9 cellular contexts compared by ENCODE assay signal in genomic region chr1:224747578-224747977, GRCh38.
DNase-seq lines count a peak whose midpoint lies in the region; ATAC-seq and TF ChIP-seq lines count a peak whose summit lies in the region.
"Had no signal": no experiment of that assay in that cellular context is flagged by ENCODE, and none has a peak within 500 bp of the region (broad histone marks: within the 10 kb centered on the region; RNA-seq: fewer than 3 reads in every experiment).

No MANE protein-coding gene starts in this region.

- WGBS in ovary, 3 donors: 29 to 36% (median 30%) methylated on average over 4 of the region's 4 CpGs
- WGBS in sigmoid colon, 2 donors: 35 to 42% methylated on average over 4 of the region's 4 CpGs

- H3K9me3 ChIP-seq in Loucy (ENCODE audit: insufficient read depth, low read depth, low read length) (no peaks in the 10 kb centered on the region), ovary (no peaks in the 10 kb centered on the region), sigmoid colon (no peaks in the 10 kb centered on the region)
- H3K9me3 ChIP-seq: esophagus squamous epithelium had no signal

- no peak for TF ChIP-seq EP300 in ovary (IDR thresholded peaks at IDR 0.05)
- TF ChIP-seq EP300 in sigmoid colon (IDR thresholded peaks at IDR 0.05): no peak

- H3K4me3 ChIP-seq in Loucy (ENCODE audit: low read length, poor library complexity, severe bottlenecking): peak overlapping the region; percentile 47
- H3K4me3 ChIP-seq in ovary: no peak overlapping the region
- no peak overlapping the region for H3K4me3 ChIP-seq in sigmoid colon
- H3K4me3 ChIP-seq in H7 (ENCODE audit: insufficient read depth, low read depth, low read length): no peak overlapping the region
- H3K4me3 ChIP-seq: esophagus squamous epithelium had no signal

- H3K36me3 ChIP-seq in Loucy (ENCODE audit: insufficient read depth, low read length) (no peaks in the 10 kb centered on the region), ovary (no peaks in the 10 kb centered on the region), sigmoid colon (no peaks in the 10 kb centered on the region), H7 (replicated peaks; ENCODE audit: control insufficient read depth, insufficient read depth, low read length) (no peaks in the 10 kb centered on the region)
- H3K36me3 ChIP-seq: esophagus squamous epithelium had no signal

- DNase-seq in ELR (ENCODE audit: low read depth): peak; percentile 60
- peak; percentile 37 for DNase-seq in epidermal melanocyte (ENCODE audit: insufficient read length, low spot score)
- DNase-seq in ovary: no peak
- no peak for DNase-seq in sigmoid colon
- no peak for DNase-seq in H7
- DNase-seq in NCI-H748 (lab: John Stamatoyannopoulos, UW; ENCODE audit: unreplicated experiment): no peak
- DNase-seq: esophagus squamous epithelium had no signal

- intact Hi-C loops in ovary (cut with DNase I): no loop called here
- intact Hi-C loops in sigmoid colon (cut with DNase I): no loop called here

- H2AFZ ChIP-seq in Loucy (ENCODE audit: low read length): peak overlapping the region; percentile 4; the same call in 1 of the 2 replicates

- H3K4me2 ChIP-seq in Loucy (ENCODE audit: low read depth, low read length, poor library complexity, severe bottlenecking): peak overlapping the region; percentile 80

- no peaks in the 10 kb centered on the region for H3K9me2 ChIP-seq in Loucy (replicated peaks; ENCODE audit: low read depth, low read length)

- peak; percentile 38 for ATAC-seq in GM21576 (IDR thresholded peaks at IDR 0.05; ENCODE audit: unreplicated experiment)

- H3K27me3 ChIP-seq in Loucy (ENCODE audit: insufficient read depth, low read length, poor library complexity, severe bottlenecking): no peaks in the 10 kb centered on the region
- no peaks in the 10 kb centered on the region for H3K27me3 ChIP-seq in ovary
- no peaks in the 10 kb centered on the region for H3K27me3 ChIP-seq in sigmoid colon
- H3K27me3 ChIP-seq in H7 (ENCODE audit: control insufficient read depth, insufficient read depth, low read length): no peaks in the 10 kb centered on the region
- H3K27me3 ChIP-seq: esophagus squamous epithelium had no signal

- peaks cover 59% of the 10 kb centered on the region for H3K4me1 ChIP-seq in Loucy (ENCODE audit: insufficient read depth, low read length, poor library complexity, severe bottlenecking)
- H3K4me1 ChIP-seq in ovary (ENCODE audit: insufficient read depth): no peaks in the 10 kb centered on the region
- H3K4me1 ChIP-seq in sigmoid colon: no peaks in the 10 kb centered on the region
- H3K4me1 ChIP-seq: esophagus squamous epithelium had no signal

- peak overlapping the region; percentile 72 for H3K9ac ChIP-seq in Loucy (ENCODE audit: low read depth, low read length, poor library complexity, severe bottlenecking)

- TF ChIP-seq POLR2A in ovary (IDR thresholded peaks at IDR 0.05) (no peak), sigmoid colon (IDR thresholded peaks at IDR 0.05) (no peak)

- H3F3A ChIP-seq in Loucy (ENCODE audit: low read depth): no peaks in the 10 kb centered on the region

- no peak overlapping the region for H3K27ac ChIP-seq in ovary
- H3K27ac ChIP-seq in sigmoid colon: no peak overlapping the region
- H3K27ac ChIP-seq: esophagus squamous epithelium had no signal

- TF ChIP-seq CTCF in Loucy (conservative IDR thresholded peaks at IDR 0.05; ENCODE audit: low read length) (no peak), ovary (IDR thresholded peaks at IDR 0.05) (no peak), sigmoid colon (IDR thresholded peaks at IDR 0.05) (no peak)

- no peaks in the 10 kb centered on the region for H3K79me2 ChIP-seq in Loucy (ENCODE audit: insufficient read depth, low read length)

- no peaks in the 10 kb centered on the region for H4K20me1 ChIP-seq in Loucy (ENCODE audit: insufficient read depth, low read length, poor library complexity, severe bottlenecking)

Comparison
In these comparisons a context has a peak if more than half of its experiments do, and no peak if none do; other contexts are left out.
1. DNase-seq: peak in ELR (single experiment) and epidermal melanocyte (single experiment); none in ovary (0 of 5), sigmoid colon (single experiment), H7 (single experiment) and NCI-H748 (single experiment).